3 cellular contexts compared by ENCODE assay signal in genomic region chr11:16966633-16967346, GRCh38.
TF ChIP-seq lines count a peak whose summit lies in the region.

No MANE protein-coding gene starts in this region.

TF ChIP-seq in HEK293, 187 proteins besides CTCF, POLR2A, EP300 and RAD21:
- TF ChIP-seq, protein P1, sequence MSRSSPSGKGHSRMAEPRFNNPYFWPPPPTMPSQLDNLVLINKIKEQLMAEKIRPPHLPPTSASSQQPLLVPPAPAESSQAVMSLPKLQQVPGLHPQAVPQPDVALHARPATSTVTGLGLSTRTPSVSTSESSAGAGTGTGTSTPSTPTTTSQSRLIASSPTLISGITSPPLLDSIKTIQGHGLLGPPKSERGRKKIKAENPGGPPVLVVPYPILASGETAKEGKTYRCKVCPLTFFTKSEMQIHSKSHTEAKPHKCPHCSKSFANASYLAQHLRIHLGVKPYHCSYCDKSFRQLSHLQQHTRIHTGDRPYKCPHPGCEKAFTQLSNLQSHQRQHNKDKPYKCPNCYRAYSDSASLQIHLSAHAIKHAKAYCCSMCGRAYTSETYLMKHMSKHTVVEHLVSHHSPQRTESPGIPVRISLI (tag by site-specific recombination; IDR thresholded peaks at IDR 0.05) = no peak
- TF ChIP-seq PRDM4 (tag by site-specific recombination; IDR thresholded peaks at IDR 0.05) (peak; percentile 96), ZNF747 (tag by site-specific recombination; IDR thresholded peaks at IDR 0.05) (no peak)

TF ChIP-seq in K562, 482 proteins besides CTCF, POLR2A, EP300 and RAD21:
- TF ChIP-seq GABPB2 (CRISPR knock-in tag; conservative IDR thresholded peaks at IDR 0.05) = no peak
- TF ChIP-seq RNF2 (IDR thresholded peaks at IDR 0.05) = no peak
- no peak for TF ChIP-seq ILK (tag; IDR thresholded peaks at IDR 0.05; ENCODE audit: borderline replicate concordance, low read depth)
- no peak for TF ChIP-seq HMG20A (CRISPR knock-in tag; conservative IDR thresholded peaks at IDR 0.05)
- no peak for TF ChIP-seq PPARD (CRISPR knock-in tag; IDR thresholded peaks at IDR 0.05)
- TF ChIP-seq ZNF316 (IDR thresholded peaks at IDR 0.05) = peak; percentile 7; the same call in 1 of the 2 replicates
- TF ChIP-seq SRSF9 (IDR thresholded peaks at IDR 0.05; ENCODE audit: borderline replicate concordance, low read depth, low read length) = no peak

TF ChIP-seq in GM23338, 12 proteins besides CTCF, POLR2A, EP300 and RAD21:
- TF ChIP-seq NANOG (IDR thresholded peaks at IDR 0.05; ENCODE audit: borderline replicate concordance) (no peak), JUNB (IDR thresholded peaks at IDR 0.05; ENCODE audit: unreplicated experiment) (no peak), EZH2 (IDR thresholded peaks at IDR 0.05; ENCODE audit: low read depth, unreplicated experiment) (no peak), ZNF462 (CRISPR knock-in tag; IDR thresholded peaks at IDR 0.05) (no peak), ETS1 (IDR thresholded peaks at IDR 0.05) (no peak), ZNF114 (CRISPR knock-in tag; IDR thresholded peaks at IDR 0.05) (no peak), POLR2AphosphoS5 (IDR thresholded peaks at IDR 0.05; ENCODE audit: low read depth) (no peak), ZNF331 (CRISPR knock-in tag; IDR thresholded peaks at IDR 0.05; ENCODE audit: low read depth) (no peak), STAT1 (IDR thresholded peaks at IDR 0.05; ENCODE audit: unreplicated experiment) (no peak), CREB1 (CRISPR knock-in tag; IDR thresholded peaks at IDR 0.05; ENCODE audit: low read depth) (no peak)
- TF ChIP-seq, protein P2, sequence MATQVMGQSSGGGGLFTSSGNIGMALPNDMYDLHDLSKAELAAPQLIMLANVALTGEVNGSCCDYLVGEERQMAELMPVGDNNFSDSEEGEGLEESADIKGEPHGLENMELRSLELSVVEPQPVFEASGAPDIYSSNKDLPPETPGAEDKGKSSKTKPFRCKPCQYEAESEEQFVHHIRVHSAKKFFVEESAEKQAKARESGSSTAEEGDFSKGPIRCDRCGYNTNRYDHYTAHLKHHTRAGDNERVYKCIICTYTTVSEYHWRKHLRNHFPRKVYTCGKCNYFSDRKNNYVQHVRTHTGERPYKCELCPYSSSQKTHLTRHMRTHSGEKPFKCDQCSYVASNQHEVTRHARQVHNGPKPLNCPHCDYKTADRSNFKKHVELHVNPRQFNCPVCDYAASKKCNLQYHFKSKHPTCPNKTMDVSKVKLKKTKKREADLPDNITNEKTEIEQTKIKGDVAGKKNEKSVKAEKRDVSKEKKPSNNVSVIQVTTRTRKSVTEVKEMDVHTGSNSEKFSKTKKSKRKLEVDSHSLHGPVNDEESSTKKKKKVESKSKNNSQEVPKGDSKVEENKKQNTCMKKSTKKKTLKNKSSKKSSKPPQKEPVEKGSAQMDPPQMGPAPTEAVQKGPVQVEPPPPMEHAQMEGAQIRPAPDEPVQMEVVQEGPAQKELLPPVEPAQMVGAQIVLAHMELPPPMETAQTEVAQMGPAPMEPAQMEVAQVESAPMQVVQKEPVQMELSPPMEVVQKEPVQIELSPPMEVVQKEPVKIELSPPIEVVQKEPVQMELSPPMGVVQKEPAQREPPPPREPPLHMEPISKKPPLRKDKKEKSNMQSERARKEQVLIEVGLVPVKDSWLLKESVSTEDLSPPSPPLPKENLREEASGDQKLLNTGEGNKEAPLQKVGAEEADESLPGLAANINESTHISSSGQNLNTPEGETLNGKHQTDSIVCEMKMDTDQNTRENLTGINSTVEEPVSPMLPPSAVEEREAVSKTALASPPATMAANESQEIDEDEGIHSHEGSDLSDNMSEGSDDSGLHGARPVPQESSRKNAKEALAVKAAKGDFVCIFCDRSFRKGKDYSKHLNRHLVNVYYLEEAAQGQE (IDR thresholded peaks at IDR 0.05; ENCODE audit: unreplicated experiment) = no peak
